ENCODE assay signal across 13 cellular contexts in genomic region chr4:112897548-112897947, GRCh38.
DNase-seq lines count a peak whose midpoint lies in the region; ATAC-seq and TF ChIP-seq lines count a peak whose summit lies in the region.
"Had no signal": no experiment of that assay in that cellular context is flagged by ENCODE, and none has a peak within 500 bp of the region (broad histone marks: within the 10 kb centered on the region; RNA-seq: fewer than 3 reads in every experiment).

No MANE protein-coding gene starts in this region.

- BruUV-seq in PC-3 (replicated peaks; lab: Mats Ljungman, UMichigan): no TSS peak

- no peak overlapping the region for H2AFZ ChIP-seq in PC-3 (ENCODE audit: low read length)
- no peak overlapping the region for H2AFZ ChIP-seq in smooth muscle cell (ENCODE audit: low read depth)

- H4K20me1 ChIP-seq in PC-3 (ENCODE audit: low read length) (no peaks in the 10 kb centered on the region), smooth muscle cell (ENCODE audit: low read depth) (no peaks in the 10 kb centered on the region)
- H4K20me1 ChIP-seq: BLaER1 treated with 17β-estradiol and CSF1 and Interleukin-3, amounts not matched to agents 10 nM and 100 nM had no signal

- H3K9ac ChIP-seq in HUES64 (ENCODE audit: low read depth, low read length) (no peak overlapping the region), PC-3 (ENCODE audit: low read length) (no peak overlapping the region), smooth muscle cell (ENCODE audit: low read depth) (no peak overlapping the region)
- H3K9ac ChIP-seq: BLaER1 treated with 17β-estradiol and CSF1 and Interleukin-3, amounts not matched to agents 10 nM and 100 nM had no signal

- H3F3A ChIP-seq in PC-3 (ENCODE audit: low read length, unreplicated experiment) (no peaks in the 10 kb centered on the region), smooth muscle cell (ENCODE audit: low read depth) (peaks cover 31% of the 10 kb centered on the region)

- no peak for ATAC-seq in PC-3

- H3K4me1 ChIP-seq in HUES64 (ENCODE audit: insufficient read depth, low read length) (peaks cover 63% of the 10 kb centered on the region), PC-3 (ENCODE audit: insufficient read depth, low read length) (no peaks in the 10 kb centered on the region), smooth muscle cell (ENCODE audit: low read depth) (peaks cover 58% of the 10 kb centered on the region)
- H3K4me1 ChIP-seq: BLaER1 treated with 17β-estradiol and CSF1 and Interleukin-3, amounts not matched to agents 10 nM and 100 nM had no signal

- H3K9me3 ChIP-seq in HUES64 (ENCODE audit: insufficient read depth, low read depth, low read length): no peaks in the 10 kb centered on the region
- H3K9me3 ChIP-seq in PC-3 (ENCODE audit: low read length): no peaks in the 10 kb centered on the region
- H3K9me3 ChIP-seq in smooth muscle cell (replicated peaks; ENCODE audit: low read depth): no peaks in the 10 kb centered on the region
- H3K9me3 ChIP-seq: BLaER1 treated with 17β-estradiol and CSF1 and Interleukin-3, amounts not matched to agents 10 nM and 100 nM had no signal

- DNase-seq in PC-3 (peak; percentile 6), fibroblast of the aortic adventitia (ENCODE audit: low read depth) (no peak), smooth muscle cell (lab: John Stamatoyannopoulos, UW; ENCODE audit: unreplicated experiment) (no peak), A172 (ENCODE audit: low spot score) (no peak), middle frontal gyrus (ENCODE audit: extremely low spot score, low spot score) (no peak), T-helper 2 cell (no peak)
- DNase-seq: activated CD4-positive, alpha-beta T cell treated with anti-CD3 and anti-CD28 coated beads for 48 hours; activated T-cell treated with anti-CD3 and anti-CD28 coated beads for 4 hours; NCI-H2029; NK-92 treated with Interleukin-12 subunit alpha and Interleukin-12 subunit beta, amount 100 ng/mL, for 24 hours; Right ventricle myocardium superior had no signal

- no peaks in the 10 kb centered on the region for H3K36me3 ChIP-seq in HUES64 (ENCODE audit: insufficient read depth, low read length)
- H3K36me3 ChIP-seq in PC-3 (ENCODE audit: low read depth, low read length): no peaks in the 10 kb centered on the region
- H3K36me3 ChIP-seq in smooth muscle cell (ENCODE audit: low read depth): no peaks in the 10 kb centered on the region
- H3K36me3 ChIP-seq: BLaER1 treated with 17β-estradiol and CSF1 and Interleukin-3, amounts not matched to agents 10 nM and 100 nM had no signal

- intact Hi-C loops in PC-3 (cut with micrococcal nuclease): no loop called here

- no peaks in the 10 kb centered on the region for H3K9me2 ChIP-seq in PC-3 (replicated peaks; ENCODE audit: low read length)

- no peak; the same call in 1 of the 2 replicates for TF ChIP-seq CTCF in PC-3 (conservative IDR thresholded peaks at IDR 0.05; ENCODE audit: low read depth, low read length)
- peak; percentile 2 for TF ChIP-seq CTCF in fibroblast of the aortic adventitia (IDR thresholded peaks at IDR 0.05; ENCODE audit: insufficient read depth, low read length)
- no peak for TF ChIP-seq CTCF in smooth muscle cell (IDR thresholded peaks at IDR 0.05; ENCODE audit: borderline replicate concordance, insufficient read depth, poor library complexity, severe bottlenecking)

- H3K4me2 ChIP-seq in PC-3 (ENCODE audit: low read length): no peak overlapping the region
- no peak overlapping the region for H3K4me2 ChIP-seq in smooth muscle cell
- H3K4me2 ChIP-seq: BLaER1 treated with 17β-estradiol and CSF1 and Interleukin-3, amounts not matched to agents 10 nM and 100 nM had no signal

- H3K4me3 ChIP-seq in HUES64 (ENCODE audit: low read length) (no peak overlapping the region), PC-3 (ENCODE audit: low read length) (no peak overlapping the region), fibroblast of the aortic adventitia (ENCODE audit: low read depth, low read length) (no peak overlapping the region), smooth muscle cell (no peak overlapping the region)
- H3K4me3 ChIP-seq: BLaER1 treated with 17β-estradiol and CSF1 and Interleukin-3, amounts not matched to agents 10 nM and 100 nM had no signal

- peak overlapping the region; percentile 77; the same call in 1 of the 2 replicates for H3K27ac ChIP-seq in HUES64 (ENCODE audit: low read depth, low read length)
- no peak overlapping the region for H3K27ac ChIP-seq in PC-3 (ENCODE audit: low read length)
- peak overlapping the region; percentile 50 for H3K27ac ChIP-seq in smooth muscle cell (ENCODE audit: low read depth)
- H3K27ac ChIP-seq: BLaER1 treated with 17β-estradiol and CSF1 and Interleukin-3, amounts not matched to agents 10 nM and 100 nM had no signal

- no peaks in the 10 kb centered on the region for H3K79me2 ChIP-seq in PC-3 (ENCODE audit: low read length)
- no peaks in the 10 kb centered on the region for H3K79me2 ChIP-seq in smooth muscle cell (ENCODE audit: low read depth)

- WGBS in HUES64: 28% methylated on average over 2 of the region's 2 CpGs
- WGBS in smooth muscle cell (ENCODE audit: low lambda C conversion rate): 31% methylated on average over 2 of the region's 2 CpGs

- POLR2A ChIA-PET in PC-3 (lab: Charles Lee; ENCODE audit: unreplicated experiment): no interaction called here

- CTCF ChIA-PET in PC-3 (lab: Charles Lee): no interaction called here

- H3K27me3 ChIP-seq in HUES64 (ENCODE audit: insufficient read depth, low read length) (no peaks in the 10 kb centered on the region), PC-3 (ENCODE audit: low read length) (peaks cover 36% of the 10 kb centered on the region), smooth muscle cell (ENCODE audit: low read depth) (no peaks in the 10 kb centered on the region)
- H3K27me3 ChIP-seq: BLaER1 treated with 17β-estradiol and CSF1 and Interleukin-3, amounts not matched to agents 10 nM and 100 nM had no signal
